In the genomic region with DNA sequence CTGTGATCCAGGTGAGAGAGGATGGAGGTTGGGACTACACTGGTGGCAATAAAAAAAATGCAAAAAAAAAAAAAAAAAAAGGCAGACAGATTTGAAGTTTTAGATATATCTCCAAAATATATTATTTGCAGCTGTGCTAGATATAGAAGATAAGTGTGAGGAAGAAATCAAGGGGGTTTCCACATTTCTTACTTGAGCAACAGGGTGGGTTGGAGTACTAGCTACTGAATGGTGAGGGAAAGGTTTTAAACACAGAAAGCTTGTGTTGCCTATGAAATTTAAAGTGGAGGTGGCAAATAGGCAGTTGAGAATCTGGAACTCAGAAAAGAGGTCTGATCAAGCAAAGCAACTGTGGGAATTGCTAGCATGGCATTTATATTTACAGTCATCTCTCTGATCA, we compare ENCODE assay signal across 20 cellular contexts. TPM values are rescaled to one million over a fixed set of nuclear protein-coding genes. Genes with fewer than 3 reads are reported as not detected.
DNase-seq lines count a peak whose midpoint lies in the region; ATAC-seq and TF ChIP-seq lines count a peak whose summit lies in the region.
"Had no signal": no experiment of that assay in that cellular context is flagged by ENCODE, and none has a peak within 500 bp of the region (broad histone marks: within the 10 kb centered on the region; RNA-seq: fewer than 3 reads in every experiment).

No MANE protein-coding gene starts in this region.

- H3K27ac ChIP-seq in MM.1S (ENCODE audit: low read length), result peak overlapping the region; percentile 38; the same call in 1 of the 2 replicates
- H3K27ac ChIP-seq in CD4-positive, alpha-beta memory T cell (ENCODE audit: low read depth, low read length), result no peak overlapping the region

- peaks cover 3 to 16% of the 10 kb centered on the region in 2 donors for H3K4me1 Mint-ChIP-seq in stimulated activated naive B cell treated with anti-CD40 and anti-IgM and Interleukin-4, amounts not matched to agents 10 μg/mL and 1 μg/mL and 100 μg/mL, for 72 hours
- peaks cover 0 to 7% (median 5%) of the 10 kb centered on the region in 4 donors for H3K4me1 Mint-ChIP-seq in CD4-positive, alpha-beta memory T cell

- H2AFZ ChIP-seq in MM.1S (ENCODE audit: low read length), result no peak overlapping the region

- DNase-seq in GM12865 (ENCODE audit: low read depth) (no peak), MM.1S (no peak), NCI-H2107 treated with DMSO at 0.1 percent for 48 hours (lab: John Stamatoyannopoulos, UW; ENCODE audit: unreplicated experiment) (no peak), superior temporal gyrus (ENCODE audit: extremely low spot score) (no peak)
- DNase-seq in stimulated activated naive B cell treated with anti-CD40 and anti-IgM and Interleukin-4, amounts not matched to agents 10 μg/mL and 1 μg/mL and 100 μg/mL, for 72 hours, result no peak
- DNase-seq in CD4-positive, alpha-beta memory T cell, result no peak
- DNase-seq: GF-D8, H9, NCI-H1417 treated with DMSO at 0.1 percent for 48 hours, NCI-H2029, NCI-H2171 treated with DMSO at 0.1 percent for 48 hours, NCI-H446 treated with DMSO at 0.1 percent for 48 hours, NCI-H748 treated with DMSO at 0.1 percent for 48 hours, SW 1271 had no signal

- peaks cover 23% of the 10 kb centered on the region for H3K4me1 ChIP-seq in MM.1S (ENCODE audit: low read length)
- H3K4me1 ChIP-seq in CD4-positive, alpha-beta memory T cell (ENCODE audit: insufficient read depth, low read length), result peaks cover 14% of the 10 kb centered on the region

- peak overlapping the region; percentile 50 for H3K4me2 ChIP-seq in MM.1S (ENCODE audit: low read depth, low read length)

- peaks cover 17 to 21% of the 10 kb centered on the region in 2 donors for H3K36me3 Mint-ChIP-seq in stimulated activated naive B cell treated with anti-CD40 and anti-IgM and Interleukin-4, amounts not matched to agents 10 μg/mL and 1 μg/mL and 100 μg/mL, for 72 hours
- peaks cover 27 to 28% of the 10 kb centered on the region in 2 donors for H3K36me3 Mint-ChIP-seq in CD4-positive, alpha-beta memory T cell

- POLR2A ChIA-PET in CD4-positive, alpha-beta memory T cell (lab: Charles Lee; ENCODE audit: partially characterized antibody), result no interaction called here

- H3F3A ChIP-seq in MM.1S (ENCODE audit: insufficient read depth, low read length), result peaks cover 10% of the 10 kb centered on the region

- H3K27me3 ChIP-seq in MM.1S (replicated peaks; ENCODE audit: insufficient read depth, low read length), result no peaks in the 10 kb centered on the region
- no peaks in the 10 kb centered on the region for H3K27me3 ChIP-seq in CD4-positive, alpha-beta memory T cell (ENCODE audit: insufficient read depth, low read length)

- no peaks in the 10 kb centered on the region for H3K9me2 ChIP-seq in MM.1S (replicated peaks; ENCODE audit: insufficient read depth, low read length)

- no peaks in the 10 kb centered on the region for H3K9me3 Mint-ChIP-seq in stimulated activated naive B cell treated with anti-CD40 and anti-IgM and Interleukin-4, amounts not matched to agents 10 μg/mL and 1 μg/mL and 100 μg/mL, for 72 hours
- no peaks in the 10 kb centered on the region for H3K9me3 Mint-ChIP-seq in CD4-positive, alpha-beta memory T cell
- H3K9me3 Mint-ChIP-seq: H9; T-helper 2 cell treated with Interferon-gamma antibody and Interleukin-4, amounts not matched to agents 5 μg/mL and 100 μg/mL, for 36 hours had no signal

- CTCF ChIA-PET in CD4-positive, alpha-beta memory T cell (lab: Charles Lee; ENCODE audit: partially characterized antibody), result interaction anchor here (1.0 kb wide), 1 partner anchor 10 kb away, joined by 4 read pairs; no protein-coding TSS in a partner anchor

- TF ChIP-seq CTCF in GM12865 (IDR thresholded peaks at IDR 0.05; ENCODE audit: insufficient read depth, low read depth, low read length, missing control alignments) (no peak), MM.1S (IDR thresholded peaks at IDR 0.05; ENCODE audit: low read length) (no peak)

- H3K27ac Mint-ChIP-seq in stimulated activated naive B cell treated with anti-CD40 and anti-IgM and Interleukin-4, amounts not matched to agents 10 μg/mL and 1 μg/mL and 100 μg/mL, for 72 hours, result no peak overlapping the region
- H3K27ac Mint-ChIP-seq in CD4-positive, alpha-beta memory T cell, result no peak overlapping the region
- H3K27ac Mint-ChIP-seq: H9; T-helper 2 cell treated with Interferon-gamma antibody and Interleukin-4, amounts not matched to agents 5 μg/mL and 100 μg/mL, for 36 hours had no signal

- no peak overlapping the region for H3K4me3 Mint-ChIP-seq in stimulated activated naive B cell treated with anti-CD40 and anti-IgM and Interleukin-4, amounts not matched to agents 10 μg/mL and 1 μg/mL and 100 μg/mL, for 72 hours
- no peak overlapping the region for H3K4me3 Mint-ChIP-seq in CD4-positive, alpha-beta memory T cell
- H3K4me3 Mint-ChIP-seq: H9; T-helper 2 cell treated with Interferon-gamma antibody and Interleukin-4, amounts not matched to agents 5 μg/mL and 100 μg/mL, for 36 hours had no signal

- peaks cover under 1% of the 10 kb centered on the region; the same call in 1 of the 2 replicates for H3K36me3 ChIP-seq in MM.1S (replicated peaks; ENCODE audit: insufficient read depth, low read length)
- H3K36me3 ChIP-seq in CD4-positive, alpha-beta memory T cell (ENCODE audit: insufficient read depth, low read length), result peaks cover 29% of the 10 kb centered on the region

- intact Hi-C loops in CD4-positive, alpha-beta memory T cell (cut with micrococcal nuclease), result loop anchor here (2.0 to 5.0 kb wide), 2 partner anchors 111 to 296 kb away; partner anchors contain the start of gene PTPRA

- peak; percentile 6 for ATAC-seq in GM19351 (IDR thresholded peaks at IDR 0.05; ENCODE audit: unreplicated experiment)
- ATAC-seq in stimulated activated naive B cell treated with anti-CD40 and anti-IgM and Interleukin-4, amounts not matched to agents 10 μg/mL and 1 μg/mL and 100 μg/mL, for 72 hours (replicated peaks), result peak; percentile 1 to 13

- no peaks in the 10 kb centered on the region for H3K9me3 ChIP-seq in MM.1S (replicated peaks; ENCODE audit: insufficient read depth, low read length)
- H3K9me3 ChIP-seq in CD4-positive, alpha-beta memory T cell (ENCODE audit: control insufficient read depth in 1 of 2, low read length in 2 of 2), result no peaks in the 10 kb centered on the region

- H3K9ac ChIP-seq in MM.1S (ENCODE audit: low read length), result peak overlapping the region; percentile 7; the same call in 1 of the 2 replicates

- H3K4me3 ChIP-seq in GM12865 (ENCODE audit: low read depth, low read length) (peak overlapping the region; percentile 4; the same call in 1 of the 2 replicates), MM.1S (ENCODE audit: low read length) (peak overlapping the region; percentile 22; the same call in 1 of the 2 replicates)
- no peak overlapping the region for H3K4me3 ChIP-seq in CD4-positive, alpha-beta memory T cell (ENCODE audit: low read length in 2 of 2)

- peaks cover 10% of the 10 kb centered on the region for H4K20me1 ChIP-seq in MM.1S (ENCODE audit: insufficient read depth, low read length)

- H3K27me3 Mint-ChIP-seq in stimulated activated naive B cell treated with anti-CD40 and anti-IgM and Interleukin-4, amounts not matched to agents 10 μg/mL and 1 μg/mL and 100 μg/mL, for 72 hours, result no peaks in the 10 kb centered on the region
- no peaks in the 10 kb centered on the region for H3K27me3 Mint-ChIP-seq in CD4-positive, alpha-beta memory T cell

- H3K79me2 ChIP-seq in MM.1S (ENCODE audit: low read length), result peaks cover 21% of the 10 kb centered on the region

RNA-seq across cellular contexts. Expression of gene GNRH2, which starts 59.9 kb away (rescaled TPM):
- total RNA-seq in CD4-positive, alpha-beta memory T cell, result 1 to 10 TPM; 1.2 to 1.9 TPM
- polyA plus RNA-seq in CD4-positive, alpha-beta memory T cell, result not detected
- total RNA-seq: Daoy, SK-MEL-5 had no signal
- polyA plus RNA-seq: AG04450, BJ had no signal

Comparison
In these comparisons a context has a peak if more than half of its experiments do, and no peak if none do; other contexts are left out.
1. H3K4me3 ChIP-seq: peak in GM12865 (single experiment) and MM.1S (single experiment); none in CD4-positive, alpha-beta memory T cell (0 of 2).